Comparison of ENCODE assay signal across 12 cellular contexts in the genomic region with DNA sequence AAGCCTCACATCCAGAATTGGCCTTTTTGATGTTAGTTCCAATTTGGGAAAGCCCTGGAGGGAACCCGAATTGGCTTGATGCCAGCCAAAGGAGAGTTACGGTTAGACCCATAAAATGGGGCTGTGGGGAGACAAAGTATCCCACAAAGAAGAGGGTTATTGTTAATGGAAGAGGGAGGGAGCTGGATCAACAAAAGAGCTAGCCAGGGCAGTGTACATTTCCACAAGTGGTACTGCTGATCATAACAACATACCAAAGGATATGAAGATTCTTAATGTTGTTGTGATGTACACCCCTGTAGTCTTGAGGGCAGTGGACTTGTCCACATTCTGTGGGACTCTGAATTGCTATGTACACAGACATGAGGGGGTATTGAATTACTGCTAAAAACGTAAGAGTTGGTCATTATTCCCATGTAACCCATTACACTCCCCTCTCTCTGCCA. TPM values are rescaled to one million over a fixed set of nuclear protein-coding genes. Genes with fewer than 3 reads are reported as not detected.
DNase-seq lines count a peak whose midpoint lies in the region; ATAC-seq, FAIRE-seq and TF ChIP-seq lines count a peak whose summit lies in the region.
"Had no signal": no experiment of that assay in that cellular context is flagged by ENCODE, and none has a peak within 500 bp of the region (broad histone marks: within the 10 kb centered on the region; RNA-seq: fewer than 3 reads in every experiment).

No MANE protein-coding gene starts in this region.

- H3K27ac Mint-ChIP-seq in neural crest cell (ENCODE audit: unreplicated experiment) (no peak overlapping the region), natural killer cell (no peak overlapping the region)
- H3K27ac Mint-ChIP-seq: CD4-positive, alpha-beta T cell; stimulated activated memory B cell treated with anti-CD40 and anti-IgM and Interleukin-4, amounts not matched to agents 10 μg/mL and 1 μg/mL and 100 μg/mL, for 72 hours had no signal

- ATAC-seq in K562, result no peak
- ATAC-seq in HG03442 (IDR thresholded peaks at IDR 0.05; ENCODE audit: unreplicated experiment), result no peak
- ATAC-seq in natural killer cell, result no peak
- ATAC-seq: stimulated activated memory B cell treated with anti-CD40 and anti-IgM and Interleukin-4, amounts not matched to agents 10 μg/mL and 1 μg/mL and 100 μg/mL, for 72 hours had no signal

- H3K9me3 Mint-ChIP-seq in neural crest cell (no peaks in the 10 kb centered on the region), natural killer cell (no peaks in the 10 kb centered on the region)
- H3K9me3 Mint-ChIP-seq: CD4-positive, alpha-beta T cell; stimulated activated memory B cell treated with anti-CD40 and anti-IgM and Interleukin-4, amounts not matched to agents 10 μg/mL and 1 μg/mL and 100 μg/mL, for 72 hours had no signal

- H3K27me3 Mint-ChIP-seq in neural crest cell (ENCODE audit: low read depth), result peaks cover 44% of the 10 kb centered on the region
- peaks cover 31 to 52% of the 10 kb centered on the region in 2 donors for H3K27me3 Mint-ChIP-seq in natural killer cell (ENCODE audit: low read depth in 2 of 2)

- H3K36me3 Mint-ChIP-seq in neural crest cell (ENCODE audit: low read depth), result no peaks in the 10 kb centered on the region
- no peaks in the 10 kb centered on the region for H3K36me3 Mint-ChIP-seq in natural killer cell
- H3K36me3 Mint-ChIP-seq: stimulated activated memory B cell treated with anti-CD40 and anti-IgM and Interleukin-4, amounts not matched to agents 10 μg/mL and 1 μg/mL and 100 μg/mL, for 72 hours had no signal

- in situ Hi-C loops in K562 (cut with MboI), result no loop called here

- H3K4me3 Mint-ChIP-seq in neural crest cell (peak overlapping the region; percentile 23), natural killer cell (no peak overlapping the region)
- H3K4me3 Mint-ChIP-seq: CD4-positive, alpha-beta T cell; stimulated activated memory B cell treated with anti-CD40 and anti-IgM and Interleukin-4, amounts not matched to agents 10 μg/mL and 1 μg/mL and 100 μg/mL, for 72 hours had no signal

- H3K4me1 Mint-ChIP-seq in neural crest cell (peaks cover 35% of the 10 kb centered on the region), natural killer cell (peaks cover 16% of the 10 kb centered on the region in 2 donors)

- H3K27ac ChIP-seq in K562 (ENCODE audit: extremely low read depth, low read depth, low read length), result no peak overlapping the region

- no peak overlapping the region for H3K9ac ChIP-seq in K562 (ENCODE audit: insufficient read depth in 1 of 2, low read depth in 2 of 2, low read length in 2 of 2)

- H3K4me2 ChIP-seq in K562 (ENCODE audit: insufficient read depth, low read length), result no peak overlapping the region

- no peaks in the 10 kb centered on the region for H3K36me3 ChIP-seq in K562 (ENCODE audit: control insufficient read depth, insufficient read depth, low read length)

- TF ChIP-seq RAD21 in K562 (CRISPR knock-in tag; conservative IDR thresholded peaks at IDR 0.05 in 1 of 2, IDR thresholded peaks at IDR 0.05 in 1 of 2), result no peak

- FAIRE-seq in K562 (lab: Jason Lieb, UNC), result no peak

- no peak for TF ChIP-seq EP300 in K562 (IDR thresholded peaks at IDR 0.05; ENCODE audit: low read length)

- no peak overlapping the region for H3K4me3 ChIP-seq in K562

- no peaks in the 10 kb centered on the region for H3K79me2 ChIP-seq in K562 (ENCODE audit: control insufficient read depth, insufficient read depth, low read length)

- TF ChIP-seq CTCF in K562 (IDR thresholded peaks at IDR 0.05 in 2 of 3, conservative IDR thresholded peaks at IDR 0.05 in 1 of 3; ENCODE audit: insufficient read depth in 2 of 3, low read depth in 1 of 3, low read length in 3 of 3), result no peak
- TF ChIP-seq CTCF in neural crest cell (conservative IDR thresholded peaks at IDR 0.05), result no peak
- TF ChIP-seq CTCF in natural killer cell (IDR thresholded peaks at IDR 0.05), result no peak

- no peak for TF ChIP-seq POLR2A in K562 (conservative IDR thresholded peaks at IDR 0.05)

- no peaks in the 10 kb centered on the region for H4K20me1 ChIP-seq in K562 (replicated peaks; ENCODE audit: control insufficient read depth, insufficient read depth, low read length)

- no peaks in the 10 kb centered on the region for H3K9me1 ChIP-seq in K562 (ENCODE audit: control insufficient read depth, insufficient read depth, low read length)

- no peaks in the 10 kb centered on the region for H3K9me3 ChIP-seq in K562 (replicated peaks; ENCODE audit: control insufficient read depth, insufficient read depth, low read depth, low read length)

- H3K27me3 ChIP-seq in K562 (ENCODE audit: control insufficient read depth in 2 of 2, insufficient read depth in 2 of 2, low read length in 2 of 2), result peaks cover 11 to 18% of the 10 kb centered on the region in 2 experiments; a peak in 3 of 5 replicates

- POLR2A ChIA-PET in K562 (lab: Yijun Ruan, JAX), result interaction anchor here (0.6 kb wide), 2 partner anchors 18 to 20 kb away, joined by 3 read pairs; no protein-coding TSS in a partner anchor

- intact Hi-C loops in K562 (cut with micrococcal nuclease) (no loop called here), natural killer cell (cut with micrococcal nuclease) (no loop called here)

- DNase-seq in H4 (ENCODE audit: low spot score) (peak; percentile 87), NCI-H2171 (lab: John Stamatoyannopoulos, UW) (peak; percentile 13), K562 (ENCODE audit: extremely low read depth in 1 of 4, low spot score in 3 of 4) (no peak), neural crest cell (ENCODE audit: low read depth, low spot score) (no peak), A172 (ENCODE audit: low spot score) (no peak), natural killer cell (no peak), T-helper 2 cell (no peak)
- DNase-seq: CD4-positive, alpha-beta T cell; effector memory CD4-positive, alpha-beta T cell; stimulated activated CD4-positive, alpha-beta T cell treated with anti-CD3 and anti-CD28 coated beads, Interleukin-15, amount 100 ng/mL, for 24 hours had no signal

- no TSS peak for BruUV-seq in K562 (replicated peaks; lab: Mats Ljungman, UMichigan)

- H3K4me1 ChIP-seq in K562 (replicated peaks in 1 of 2; ENCODE audit: control insufficient read depth in 2 of 2, insufficient read depth in 2 of 2, low read length in 2 of 2), result peaks cover 0 to 6% of the 10 kb centered on the region in 2 experiments; a peak in 2 of 5 replicates

- 0% methylated on average over 3 of the region's 3 CpGs for WGBS in K562 (ENCODE audit: insufficient coverage, low coverage, missing lambda C conversion rate)

- no peak overlapping the region for H2AFZ ChIP-seq in K562 (ENCODE audit: low read depth, low read length)

- CTCF ChIA-PET in K562 (lab: Yijun Ruan, JAX; ENCODE audit: low intra/inter-chr PET ratio), result no interaction called here

TF ChIP-seq in K562, 482 proteins besides CTCF, POLR2A, EP300 and RAD21 (continues in another document):
- TF ChIP-seq ZEB2 (IDR thresholded peaks at IDR 0.05) (no peak), NFIC (IDR thresholded peaks at IDR 0.05) (peak; percentile 79), NFIX (CRISPR knock-in tag; IDR thresholded peaks at IDR 0.05; ENCODE audit: low read depth) (peak; percentile 31; the same call in 1 of the 2 replicates)
- TF ChIP-seq, protein P1, sequence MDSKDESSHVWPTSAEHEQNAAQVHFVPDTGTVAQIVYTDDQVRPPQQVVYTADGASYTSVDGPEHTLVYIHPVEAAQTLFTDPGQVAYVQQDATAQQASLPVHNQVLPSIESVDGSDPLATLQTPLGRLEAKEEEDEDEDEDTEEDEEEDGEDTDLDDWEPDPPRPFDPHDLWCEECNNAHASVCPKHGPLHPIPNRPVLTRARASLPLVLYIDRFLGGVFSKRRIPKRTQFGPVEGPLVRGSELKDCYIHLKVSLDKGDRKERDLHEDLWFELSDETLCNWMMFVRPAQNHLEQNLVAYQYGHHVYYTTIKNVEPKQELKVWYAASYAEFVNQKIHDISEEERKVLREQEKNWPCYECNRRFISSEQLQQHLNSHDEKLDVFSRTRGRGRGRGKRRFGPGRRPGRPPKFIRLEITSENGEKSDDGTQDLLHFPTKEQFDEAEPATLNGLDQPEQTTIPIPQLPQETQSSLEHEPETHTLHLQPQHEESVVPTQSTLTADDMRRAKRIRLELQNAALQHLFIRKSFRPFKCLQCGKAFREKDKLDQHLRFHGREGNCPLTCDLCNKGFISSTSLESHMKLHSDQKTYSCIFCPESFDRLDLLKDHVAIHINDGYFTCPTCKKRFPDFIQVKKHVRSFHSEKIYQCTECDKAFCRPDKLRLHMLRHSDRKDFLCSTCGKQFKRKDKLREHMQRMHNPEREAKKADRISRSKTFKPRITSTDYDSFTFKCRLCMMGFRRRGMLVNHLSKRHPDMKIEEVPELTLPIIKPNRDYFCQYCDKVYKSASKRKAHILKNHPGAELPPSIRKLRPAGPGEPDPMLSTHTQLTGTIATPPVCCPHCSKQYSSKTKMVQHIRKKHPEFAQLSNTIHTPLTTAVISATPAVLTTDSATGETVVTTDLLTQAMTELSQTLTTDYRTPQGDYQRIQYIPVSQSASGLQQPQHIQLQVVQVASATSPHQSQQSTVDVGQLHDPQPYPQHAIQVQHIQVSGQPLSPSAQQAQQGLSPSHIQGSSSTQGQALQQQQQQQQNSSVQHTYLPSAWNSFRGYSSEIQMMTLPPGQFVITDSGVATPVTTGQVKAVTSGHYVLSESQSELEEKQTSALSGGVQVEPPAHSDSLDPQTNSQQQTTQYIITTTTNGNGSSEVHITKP (IDR thresholded peaks at IDR 0.05; ENCODE audit: partially characterized antibody), result peak; percentile 98

RNA-seq across cellular contexts. Expression of a gene that starts 5.1 kb away (rescaled TPM):
- total RNA-seq in H4 (2014; rRNA removed; shearing (Covaris generic)), result 14.6 and 16.6 TPM in 2 replicates
- 0.39 and 0.53 TPM in 2 replicates for total RNA-seq in K562 (2011; cell fraction: chromatin; rRNA removed; ENCODE audit: low replicate concordance)
- 0.13 and 0.33 TPM in 2 replicates for total RNA-seq in K562 (2011; cell fraction: nucleolus; rRNA removed)
- 0.22 and 0.31 TPM in 2 replicates for total RNA-seq in K562 (2011; cell fraction: nucleoplasm; rRNA removed)
- under 0.01 and 0.04 TPM in 2 replicates for total RNA-seq in K562 (2014; rRNA removed)
- total RNA-seq in K562 (2014; rRNA removed; fragmentation: Illumina TruSeq; extraction: Trizol), result 0.06 and 0.07 TPM in 2 replicates
- 0.07 and 0.15 TPM in 2 replicates for total RNA-seq in K562 (2015; rRNA removed; fragmentation: Illumina TruSeq; extraction: Trizol)
- total RNA-seq in K562 (2021), result 0.13 and 0.20 TPM in 2 replicates
- 0.14 and 0.18 TPM in 2 replicates for polyA plus RNA-seq in K562 (2011; rRNA removed)
- 0.06 and 0.12 TPM in 2 replicates for polyA plus RNA-seq in K562 (2011; cell fraction: cytosol; rRNA removed)
- polyA plus RNA-seq in K562 (2011; cell fraction: nucleus; rRNA removed), result 0.42 and 0.74 TPM in 2 replicates
- 0.18 and 0.22 TPM in 2 replicates for polyA plus RNA-seq in K562 (2012)
- 0.03 and 0.07 TPM in 2 replicates for polyA plus RNA-seq in K562 (2014; fragmentation: Illumina TruSeq; extraction: Trizol)
- under 1 TPM in 1 of 2 experiments, not detected in 1; 0.03 TPM for polyA plus RNA-seq in K562 (2014; fragmentation: Nextera tagmentation; extraction: Ambion mirVana)
- polyA plus RNA-seq in K562 (2014; rRNA removed), result 0.03 and 0.05 TPM in 2 replicates
- 0.39 and 0.45 TPM in 2 replicates for polyA minus RNA-seq in K562 (2011; rRNA and poly(A)+ RNA removed)
- 0.29 and 0.64 TPM in 2 replicates for polyA minus RNA-seq in K562 (2011; cell fraction: cytosol; rRNA and poly(A)+ RNA removed)
- polyA minus RNA-seq in K562 (2011; cell fraction: nucleus; rRNA and poly(A)+ RNA removed), result 0.33 and 0.40 TPM in 2 replicates
- total RNA-seq in neural crest cell, result 13.2 and 14.1 TPM in 2 replicates
- 12.6 and 14.3 TPM in 2 replicates for total RNA-seq in A172 (2014; rRNA removed; shearing (Covaris generic))
- total RNA-seq in natural killer cell, result 1 to 10 TPM in 2 of 3 donors, under 1 TPM in 1; 0.82 to 4.2 (median 1.1) TPM

Comparison
In these comparisons a context has a peak if more than half of its experiments do, and no peak if none do; other contexts are left out.
1. DNase-seq: peak in H4 (single experiment) and NCI-H2171 (single experiment); none in K562 (0 of 4), neural crest cell (single experiment), A172 (single experiment), natural killer cell (single experiment) and T-helper 2 cell (0 of 5).